ENCODE assay signal across 21 cellular contexts in genomic region chr10:71912431-71912830, GRCh38. TPM values are rescaled to one million over a fixed set of nuclear protein-coding genes. Genes with fewer than 3 reads are reported as not detected.
DNase-seq lines count a peak whose midpoint lies in the region; ATAC-seq and TF ChIP-seq lines count a peak whose summit lies in the region.
"Had no signal": no experiment of that assay in that cellular context is flagged by ENCODE, and none has a peak within 500 bp of the region (broad histone marks: within the 10 kb centered on the region; RNA-seq: fewer than 3 reads in every experiment).

No MANE protein-coding gene starts in this region.

- no peak overlapping the region for H3K18ac ChIP-seq in mesenchymal stem cell (ENCODE audit: low read depth in 1 of 2, low read length in 2 of 2)

- no peak overlapping the region for H2BK120ac ChIP-seq in mesenchymal stem cell (ENCODE audit: low read depth, low read length)

- WGBS in mesenchymal stem cell = 90% methylated on average over 2 of the region's 2 CpGs

- intact Hi-C loops in Panc1 (cut with micrococcal nuclease; ENCODE audit: unreplicated experiment) (no loop called here), Right ventricle myocardium inferior (cut with DNase I) (no loop called here)

- H2BK15ac ChIP-seq in mesenchymal stem cell (ENCODE audit: low read depth, poor library complexity, severe bottlenecking) = no peak overlapping the region

- POLR2A ChIA-PET in Panc1 (lab: Charles Lee) = no interaction called here

- no peak overlapping the region for H3K23ac ChIP-seq in mesenchymal stem cell (ENCODE audit: low read length in 2 of 2)

- H3K4me2 ChIP-seq in osteoblast (ENCODE audit: insufficient read depth, low read length) = no peak overlapping the region
- H3K4me2 ChIP-seq in mesenchymal stem cell (ENCODE audit: low read length, poor library complexity, severe bottlenecking) = no peak overlapping the region

- BruUV-seq in Panc1 (replicated peaks; lab: Mats Ljungman, UMichigan) = no TSS peak

- H3K36me3 ChIP-seq in Panc1 (ENCODE audit: control insufficient read depth, insufficient read depth, low read length) = no peaks in the 10 kb centered on the region
- no peaks in the 10 kb centered on the region for H3K36me3 ChIP-seq in osteoblast (ENCODE audit: insufficient read depth, low read length)
- H3K36me3 ChIP-seq in mesenchymal stem cell (ENCODE audit: control insufficient read depth in 1 of 2, insufficient read depth in 2 of 2, low read depth in 1 of 2, low read length in 2 of 2) = no peaks in the 10 kb centered on the region
- H3K36me3 ChIP-seq: right lobe of liver had no signal

- no peak overlapping the region for H3K14ac ChIP-seq in mesenchymal stem cell (ENCODE audit: low read length in 2 of 2)

- H3K4me3 ChIP-seq in Panc1 (ENCODE audit: low read depth in 2 of 2, low read length in 2 of 2) = no peak overlapping the region
- no peak overlapping the region for H3K4me3 ChIP-seq in osteoblast (ENCODE audit: insufficient read depth, low read length)
- H3K4me3 ChIP-seq in mesenchymal stem cell (ENCODE audit: insufficient read depth in 1 of 2, low read depth in 1 of 2, low read length in 2 of 2) = no peak overlapping the region
- H3K4me3 ChIP-seq: right lobe of liver, testis had no signal

- H3K79me2 ChIP-seq in osteoblast (ENCODE audit: insufficient read depth, low read length) = no peaks in the 10 kb centered on the region

- H3K4ac ChIP-seq in mesenchymal stem cell (ENCODE audit: low read depth in 1 of 2, low read length in 2 of 2) = no peak overlapping the region

- H3K27me3 ChIP-seq in Panc1 (ENCODE audit: control insufficient read depth, insufficient read depth, low read length) = no peaks in the 10 kb centered on the region
- peaks cover 3% of the 10 kb centered on the region for H3K27me3 ChIP-seq in osteoblast (ENCODE audit: insufficient read depth, low read length)
- no peaks in the 10 kb centered on the region for H3K27me3 ChIP-seq in mesenchymal stem cell (ENCODE audit: control insufficient read depth in 1 of 2, insufficient read depth in 1 of 2, low read length in 2 of 2)
- H3K27me3 ChIP-seq: right lobe of liver, testis had no signal

- H4K91ac ChIP-seq in mesenchymal stem cell (ENCODE audit: low read length) = no peak overlapping the region

- DNase-seq in DMS 273 (lab: John Stamatoyannopoulos, UW; ENCODE audit: unreplicated experiment) (peak; percentile 26), DMS 273 treated with DMSO at 0.1 percent for 48 hours (lab: John Stamatoyannopoulos, UW) (no peak), Panc1 (ENCODE audit: low read depth, low spot score) (no peak), osteoblast (ENCODE audit: insufficient read length, low spot score, missing footprints) (peak; percentile 66), COR-L47 (lab: John Stamatoyannopoulos, UW) (no peak), Right ventricle myocardium inferior (ENCODE audit: missing footprints) (no peak), mesenchymal stem cell (no peak)
- DNase-seq: activated CD4-positive, alpha-beta T cell treated with anti-CD3 and anti-CD28 coated beads, Interleukin-2, amount 10 ng/mL, durations not matched to agents 24 days and 14 days; activated naive CD4-positive, alpha-beta T cell treated with anti-CD3 and anti-CD28 coated beads, Interleukin-2, amount 50 U/mL, for 16 hours; activated T-cell treated with anti-CD3 and anti-CD28 coated beads for 4 hours; CD4-positive, CD25-positive, alpha-beta regulatory T cell; central memory CD4-positive, alpha-beta T cell; Karpas-422; NCI-H1105 treated with DMSO at 0.1 percent for 48 hours; occipital lobe; right lobe of liver; SIG-M5; stimulated activated CD4-positive, alpha-beta T cell treated with anti-CD3 and anti-CD28 coated beads, Interleukin-1b, Interleukin-23, amount 100 ng/mL, for 48 hours; testis had no signal

- no peaks in the 10 kb centered on the region for H4K20me1 ChIP-seq in osteoblast (ENCODE audit: insufficient read depth, low read length)

- H3K79me1 ChIP-seq in mesenchymal stem cell (replicated peaks; ENCODE audit: low read length, poor library complexity, severe bottlenecking) = no peaks in the 10 kb centered on the region

- H4K8ac ChIP-seq in mesenchymal stem cell (ENCODE audit: low read length) = no peak overlapping the region

- H3K27ac ChIP-seq in Panc1 (ENCODE audit: low read length) = no peak overlapping the region
- H3K27ac ChIP-seq in osteoblast (ENCODE audit: low read depth, low read length) = no peak overlapping the region
- no peak overlapping the region for H3K27ac ChIP-seq in mesenchymal stem cell (ENCODE audit: low read length, poor library complexity, severe bottlenecking)
- H3K27ac ChIP-seq: 22Rv1, right lobe of liver, testis had no signal

- H3K9me3 ChIP-seq in Panc1 (ENCODE audit: control insufficient read depth, insufficient read depth, low read depth, low read length) (no peaks in the 10 kb centered on the region), osteoblast (ENCODE audit: low read depth, low read length) (no peaks in the 10 kb centered on the region), mesenchymal stem cell (ENCODE audit: control insufficient read depth, low read length) (no peaks in the 10 kb centered on the region)
- H3K9me3 ChIP-seq: right lobe of liver, testis had no signal

- H2AFZ ChIP-seq in osteoblast (ENCODE audit: low read length) (no peak overlapping the region), mesenchymal stem cell (ENCODE audit: low read depth, low read length) (no peak overlapping the region)

- no peak overlapping the region for H3K9ac ChIP-seq in mesenchymal stem cell (ENCODE audit: low read length)

- ATAC-seq in Panc1 (peak; percentile 69), esophagus mucosa (peak; percentile 60), Right ventricle myocardium inferior (no peak)

- no peak for TF ChIP-seq CTCF in Panc1 (IDR thresholded peaks at IDR 0.05)
- TF ChIP-seq CTCF in osteoblast (IDR thresholded peaks at IDR 0.05; ENCODE audit: extremely low read depth, low read depth, low read length) = peak; percentile 20

- H2AK5ac ChIP-seq in mesenchymal stem cell (ENCODE audit: low read length, severe bottlenecking) = no peak overlapping the region

- CTCF ChIA-PET in Panc1 (lab: Charles Lee) = no interaction called here

- H2BK12ac ChIP-seq in mesenchymal stem cell (ENCODE audit: low read length in 2 of 2) = no peak overlapping the region

- in situ Hi-C loops in Panc1 (cut with HindIII; ENCODE audit: low pct_unique_long_range_greater_than_20kb, low sequenced_read_pairs) = no loop called here

- H3K4me1 ChIP-seq in Panc1 (ENCODE audit: control insufficient read depth, insufficient read depth, low read length) (no peaks in the 10 kb centered on the region), osteoblast (ENCODE audit: insufficient read depth, low read length) (no peaks in the 10 kb centered on the region), mesenchymal stem cell (ENCODE audit: control insufficient read depth, insufficient read depth, low read depth, low read length) (no peaks in the 10 kb centered on the region)
- H3K4me1 ChIP-seq: right lobe of liver, testis had no signal

- no peak overlapping the region for H2BK5ac ChIP-seq in mesenchymal stem cell (ENCODE audit: low read depth, low read length, poor library complexity, severe bottlenecking)

RNA-seq across cellular contexts. Expression of gene CHST3, which starts 51.8 kb away (rescaled TPM):
- total RNA-seq in Panc1 (2021; ENCODE audit: unreplicated experiment) (44.6 TPM), esophagus mucosa (9.0 TPM), osteoblast (39.5 and 43.1 TPM in 2 replicates), Right ventricle myocardium inferior (18.1 TPM)
- 27.9 TPM for polyA plus RNA-seq in Panc1 (2012; ENCODE audit: insufficient read length)
- polyA plus RNA-seq in mesenchymal stem cell (2013, experiment 1 of 2) = 14.6 TPM
- polyA plus RNA-seq in mesenchymal stem cell (2013, experiment 2 of 2) = 14.4 TPM
- total RNA-seq: CD4-positive, CD25-positive, alpha-beta regulatory T cell had no signal
- polyA plus RNA-seq: CD4-positive, CD25-positive, alpha-beta regulatory T cell had no signal

Comparison
In these comparisons a context has a peak if more than half of its experiments do, and no peak if none do; other contexts are left out.
1. DNase-seq: peak in DMS 273 (single experiment) and osteoblast (single experiment); none in DMS 273 treated with DMSO at 0.1 percent for 48 hours (single experiment), Panc1 (single experiment), COR-L47 (single experiment), Right ventricle myocardium inferior (single experiment) and mesenchymal stem cell (single experiment).